Comparison of ENCODE assay signal across 1 cellular context in the genomic region with DNA sequence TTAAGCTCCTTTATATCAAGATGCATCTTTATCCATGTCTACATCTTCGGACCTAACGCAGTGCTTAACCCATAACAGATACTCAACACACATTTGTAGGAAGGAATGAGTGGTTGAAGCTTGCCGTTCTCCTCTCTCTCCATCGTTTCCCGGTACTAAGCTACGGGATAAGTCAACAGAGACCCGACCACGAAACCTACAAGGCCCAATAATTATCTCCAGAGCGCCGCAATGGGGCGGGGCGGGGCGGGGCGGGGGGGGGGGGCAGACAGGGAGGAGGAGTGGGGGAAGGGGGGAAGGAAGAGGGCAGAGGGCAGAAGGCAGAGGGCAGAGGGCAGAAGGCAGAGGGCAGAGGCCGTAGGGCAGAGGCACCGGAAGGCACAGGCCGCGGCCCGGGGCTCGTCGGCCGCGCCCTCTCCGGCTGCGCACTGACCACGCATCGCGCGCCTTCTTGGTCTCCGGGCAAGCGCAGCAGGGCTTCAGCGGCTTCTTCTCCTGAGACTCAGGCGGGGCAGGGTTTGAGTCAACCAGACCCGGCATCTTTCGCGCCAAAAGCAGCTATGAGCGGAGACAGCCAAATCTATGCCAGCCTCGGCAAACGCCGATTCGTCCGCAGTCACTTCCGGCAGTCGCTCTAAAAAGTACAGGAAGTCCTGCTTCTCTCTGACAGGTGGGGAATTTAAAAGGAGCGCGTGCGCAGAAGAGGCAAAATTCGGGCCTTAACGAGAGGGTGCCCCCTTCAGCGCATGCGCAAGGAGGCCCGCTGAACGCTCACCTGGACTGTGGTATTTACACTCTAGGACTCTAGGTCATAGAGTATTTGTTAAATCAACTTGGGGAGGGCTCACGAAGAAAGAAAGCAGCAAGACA.
TF ChIP-seq lines count a peak whose summit lies in the region.

A gene with protein sequence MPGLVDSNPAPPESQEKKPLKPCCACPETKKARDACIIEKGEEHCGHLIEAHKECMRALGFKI (minus strand): TSS at position 636 of the 870 bp plus-strand sequence. CDS start 96 bp downstream, at position 540.

TF ChIP-seq in HepG2, 621 proteins besides CTCF, POLR2A, EP300 and RAD21 (continued from another document and continues in another):
- TF ChIP-seq, protein P1, sequence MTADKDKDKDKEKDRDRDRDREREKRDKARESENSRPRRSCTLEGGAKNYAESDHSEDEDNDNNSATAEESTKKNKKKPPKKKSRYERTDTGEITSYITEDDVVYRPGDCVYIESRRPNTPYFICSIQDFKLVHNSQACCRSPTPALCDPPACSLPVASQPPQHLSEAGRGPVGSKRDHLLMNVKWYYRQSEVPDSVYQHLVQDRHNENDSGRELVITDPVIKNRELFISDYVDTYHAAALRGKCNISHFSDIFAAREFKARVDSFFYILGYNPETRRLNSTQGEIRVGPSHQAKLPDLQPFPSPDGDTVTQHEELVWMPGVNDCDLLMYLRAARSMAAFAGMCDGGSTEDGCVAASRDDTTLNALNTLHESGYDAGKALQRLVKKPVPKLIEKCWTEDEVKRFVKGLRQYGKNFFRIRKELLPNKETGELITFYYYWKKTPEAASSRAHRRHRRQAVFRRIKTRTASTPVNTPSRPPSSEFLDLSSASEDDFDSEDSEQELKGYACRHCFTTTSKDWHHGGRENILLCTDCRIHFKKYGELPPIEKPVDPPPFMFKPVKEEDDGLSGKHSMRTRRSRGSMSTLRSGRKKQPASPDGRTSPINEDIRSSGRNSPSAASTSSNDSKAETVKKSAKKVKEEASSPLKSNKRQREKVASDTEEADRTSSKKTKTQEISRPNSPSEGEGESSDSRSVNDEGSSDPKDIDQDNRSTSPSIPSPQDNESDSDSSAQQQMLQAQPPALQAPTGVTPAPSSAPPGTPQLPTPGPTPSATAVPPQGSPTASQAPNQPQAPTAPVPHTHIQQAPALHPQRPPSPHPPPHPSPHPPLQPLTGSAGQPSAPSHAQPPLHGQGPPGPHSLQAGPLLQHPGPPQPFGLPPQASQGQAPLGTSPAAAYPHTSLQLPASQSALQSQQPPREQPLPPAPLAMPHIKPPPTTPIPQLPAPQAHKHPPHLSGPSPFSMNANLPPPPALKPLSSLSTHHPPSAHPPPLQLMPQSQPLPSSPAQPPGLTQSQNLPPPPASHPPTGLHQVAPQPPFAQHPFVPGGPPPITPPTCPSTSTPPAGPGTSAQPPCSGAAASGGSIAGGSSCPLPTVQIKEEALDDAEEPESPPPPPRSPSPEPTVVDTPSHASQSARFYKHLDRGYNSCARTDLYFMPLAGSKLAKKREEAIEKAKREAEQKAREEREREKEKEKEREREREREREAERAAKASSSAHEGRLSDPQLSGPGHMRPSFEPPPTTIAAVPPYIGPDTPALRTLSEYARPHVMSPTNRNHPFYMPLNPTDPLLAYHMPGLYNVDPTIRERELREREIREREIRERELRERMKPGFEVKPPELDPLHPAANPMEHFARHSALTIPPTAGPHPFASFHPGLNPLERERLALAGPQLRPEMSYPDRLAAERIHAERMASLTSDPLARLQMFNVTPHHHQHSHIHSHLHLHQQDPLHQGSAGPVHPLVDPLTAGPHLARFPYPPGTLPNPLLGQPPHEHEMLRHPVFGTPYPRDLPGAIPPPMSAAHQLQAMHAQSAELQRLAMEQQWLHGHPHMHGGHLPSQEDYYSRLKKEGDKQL (CRISPR knock-in tag; IDR thresholded peaks at IDR 0.05; ENCODE audit: low read depth): no peak
- 0 out of 2 replicates have a peak, but pooled peaks have one; percentile 63 for TF ChIP-seq ZFP82 (CRISPR knock-in tag; IDR thresholded peaks at IDR 0.05; ENCODE audit: borderline replicate concordance)
- 0 out of 2 replicates have a peak, but pooled peaks have one; percentile 85 for TF ChIP-seq FOXK1 (CRISPR knock-in tag; IDR thresholded peaks at IDR 0.05; ENCODE audit: borderline replicate concordance, low read depth)
- TF ChIP-seq, protein P2, sequence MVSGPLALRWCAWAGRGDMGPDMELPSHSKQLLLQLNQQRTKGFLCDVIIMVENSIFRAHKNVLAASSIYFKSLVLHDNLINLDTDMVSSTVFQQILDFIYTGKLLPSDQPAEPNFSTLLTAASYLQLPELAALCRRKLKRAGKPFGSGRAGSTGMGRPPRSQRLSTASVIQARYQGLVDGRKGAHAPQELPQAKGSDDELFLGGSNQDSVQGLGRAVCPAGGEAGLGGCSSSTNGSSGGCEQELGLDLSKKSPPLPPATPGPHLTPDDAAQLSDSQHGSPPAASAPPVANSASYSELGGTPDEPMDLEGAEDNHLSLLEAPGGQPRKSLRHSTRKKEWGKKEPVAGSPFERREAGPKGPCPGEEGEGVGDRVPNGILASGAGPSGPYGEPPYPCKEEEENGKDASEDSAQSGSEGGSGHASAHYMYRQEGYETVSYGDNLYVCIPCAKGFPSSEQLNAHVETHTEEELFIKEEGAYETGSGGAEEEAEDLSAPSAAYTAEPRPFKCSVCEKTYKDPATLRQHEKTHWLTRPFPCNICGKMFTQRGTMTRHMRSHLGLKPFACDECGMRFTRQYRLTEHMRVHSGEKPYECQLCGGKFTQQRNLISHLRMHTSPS (CRISPR knock-in tag; IDR thresholded peaks at IDR 0.05; ENCODE audit: low read depth): no peak
- no peak for TF ChIP-seq TSC22D2 (CRISPR knock-in tag; IDR thresholded peaks at IDR 0.05; ENCODE audit: borderline replicate concordance)
- TF ChIP-seq ASH2L (IDR thresholded peaks at IDR 0.05; ENCODE audit: insufficient read length, low read depth, low read length): peak; percentile 81
- TF ChIP-seq, protein P3, sequence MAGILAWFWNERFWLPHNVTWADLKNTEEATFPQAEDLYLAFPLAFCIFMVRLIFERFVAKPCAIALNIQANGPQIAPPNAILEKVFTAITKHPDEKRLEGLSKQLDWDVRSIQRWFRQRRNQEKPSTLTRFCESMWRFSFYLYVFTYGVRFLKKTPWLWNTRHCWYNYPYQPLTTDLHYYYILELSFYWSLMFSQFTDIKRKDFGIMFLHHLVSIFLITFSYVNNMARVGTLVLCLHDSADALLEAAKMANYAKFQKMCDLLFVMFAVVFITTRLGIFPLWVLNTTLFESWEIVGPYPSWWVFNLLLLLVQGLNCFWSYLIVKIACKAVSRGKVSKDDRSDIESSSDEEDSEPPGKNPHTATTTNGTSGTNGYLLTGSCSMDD (CRISPR knock-in tag; IDR thresholded peaks at IDR 0.05): no peak
- TF ChIP-seq ZNF350 (CRISPR knock-in tag; IDR thresholded peaks at IDR 0.05; ENCODE audit: borderline replicate concordance, low read depth): peak; percentile 78; the same call in 1 of the 2 replicates
- TF ChIP-seq, protein P4, sequence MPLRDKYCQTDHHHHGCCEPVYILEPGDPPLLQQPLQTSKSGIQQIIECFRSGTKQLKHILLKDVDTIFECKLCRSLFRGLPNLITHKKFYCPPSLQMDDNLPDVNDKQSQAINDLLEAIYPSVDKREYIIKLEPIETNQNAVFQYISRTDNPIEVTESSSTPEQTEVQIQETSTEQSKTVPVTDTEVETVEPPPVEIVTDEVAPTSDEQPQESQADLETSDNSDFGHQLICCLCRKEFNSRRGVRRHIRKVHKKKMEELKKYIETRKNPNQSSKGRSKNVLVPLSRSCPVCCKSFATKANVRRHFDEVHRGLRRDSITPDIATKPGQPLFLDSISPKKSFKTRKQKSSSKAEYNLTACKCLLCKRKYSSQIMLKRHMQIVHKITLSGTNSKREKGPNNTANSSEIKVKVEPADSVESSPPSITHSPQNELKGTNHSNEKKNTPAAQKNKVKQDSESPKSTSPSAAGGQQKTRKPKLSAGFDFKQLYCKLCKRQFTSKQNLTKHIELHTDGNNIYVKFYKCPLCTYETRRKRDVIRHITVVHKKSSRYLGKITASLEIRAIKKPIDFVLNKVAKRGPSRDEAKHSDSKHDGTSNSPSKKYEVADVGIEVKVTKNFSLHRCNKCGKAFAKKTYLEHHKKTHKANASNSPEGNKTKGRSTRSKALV (CRISPR knock-in tag; IDR thresholded peaks at IDR 0.05): no peak
- TF ChIP-seq, protein P5, sequence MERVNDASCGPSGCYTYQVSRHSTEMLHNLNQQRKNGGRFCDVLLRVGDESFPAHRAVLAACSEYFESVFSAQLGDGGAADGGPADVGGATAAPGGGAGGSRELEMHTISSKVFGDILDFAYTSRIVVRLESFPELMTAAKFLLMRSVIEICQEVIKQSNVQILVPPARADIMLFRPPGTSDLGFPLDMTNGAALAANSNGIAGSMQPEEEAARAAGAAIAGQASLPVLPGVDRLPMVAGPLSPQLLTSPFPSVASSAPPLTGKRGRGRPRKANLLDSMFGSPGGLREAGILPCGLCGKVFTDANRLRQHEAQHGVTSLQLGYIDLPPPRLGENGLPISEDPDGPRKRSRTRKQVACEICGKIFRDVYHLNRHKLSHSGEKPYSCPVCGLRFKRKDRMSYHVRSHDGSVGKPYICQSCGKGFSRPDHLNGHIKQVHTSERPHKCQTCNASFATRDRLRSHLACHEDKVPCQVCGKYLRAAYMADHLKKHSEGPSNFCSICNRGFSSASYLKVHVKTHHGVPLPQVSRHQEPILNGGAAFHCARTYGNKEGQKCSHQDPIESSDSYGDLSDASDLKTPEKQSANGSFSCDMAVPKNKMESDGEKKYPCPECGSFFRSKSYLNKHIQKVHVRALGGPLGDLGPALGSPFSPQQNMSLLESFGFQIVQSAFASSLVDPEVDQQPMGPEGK (CRISPR knock-in tag; IDR thresholded peaks at IDR 0.05): peak; percentile 55; the same call in 1 of the 2 replicates
- TF ChIP-seq, protein P6, sequence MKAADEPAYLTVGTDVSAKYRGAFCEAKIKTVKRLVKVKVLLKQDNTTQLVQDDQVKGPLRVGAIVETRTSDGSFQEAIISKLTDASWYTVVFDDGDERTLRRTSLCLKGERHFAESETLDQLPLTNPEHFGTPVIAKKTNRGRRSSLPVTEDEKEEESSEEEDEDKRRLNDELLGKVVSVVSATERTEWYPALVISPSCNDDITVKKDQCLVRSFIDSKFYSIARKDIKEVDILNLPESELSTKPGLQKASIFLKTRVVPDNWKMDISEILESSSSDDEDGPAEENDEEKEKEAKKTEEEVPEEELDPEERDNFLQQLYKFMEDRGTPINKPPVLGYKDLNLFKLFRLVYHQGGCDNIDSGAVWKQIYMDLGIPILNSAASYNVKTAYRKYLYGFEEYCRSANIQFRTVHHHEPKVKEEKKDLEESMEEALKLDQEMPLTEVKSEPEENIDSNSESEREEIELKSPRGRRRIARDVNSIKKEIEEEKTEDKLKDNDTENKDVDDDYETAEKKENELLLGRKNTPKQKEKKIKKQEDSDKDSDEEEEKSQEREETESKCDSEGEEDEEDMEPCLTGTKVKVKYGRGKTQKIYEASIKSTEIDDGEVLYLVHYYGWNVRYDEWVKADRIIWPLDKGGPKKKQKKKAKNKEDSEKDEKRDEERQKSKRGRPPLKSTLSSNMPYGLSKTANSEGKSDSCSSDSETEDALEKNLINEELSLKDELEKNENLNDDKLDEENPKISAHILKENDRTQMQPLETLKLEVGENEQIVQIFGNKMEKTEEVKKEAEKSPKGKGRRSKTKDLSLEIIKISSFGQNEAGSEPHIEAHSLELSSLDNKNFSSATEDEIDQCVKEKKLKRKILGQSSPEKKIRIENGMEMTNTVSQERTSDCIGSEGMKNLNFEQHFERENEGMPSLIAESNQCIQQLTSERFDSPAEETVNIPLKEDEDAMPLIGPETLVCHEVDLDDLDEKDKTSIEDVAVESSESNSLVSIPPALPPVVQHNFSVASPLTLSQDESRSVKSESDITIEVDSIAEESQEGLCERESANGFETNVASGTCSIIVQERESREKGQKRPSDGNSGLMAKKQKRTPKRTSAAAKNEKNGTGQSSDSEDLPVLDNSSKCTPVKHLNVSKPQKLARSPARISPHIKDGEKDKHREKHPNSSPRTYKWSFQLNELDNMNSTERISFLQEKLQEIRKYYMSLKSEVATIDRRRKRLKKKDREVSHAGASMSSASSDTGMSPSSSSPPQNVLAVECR (CRISPR knock-in tag; IDR thresholded peaks at IDR 0.05; ENCODE audit: borderline replicate concordance): peak; percentile 93
- peak; percentile 82 for TF ChIP-seq KMT2A (CRISPR knock-in tag; IDR thresholded peaks at IDR 0.05)
- TF ChIP-seq ATF7-NPFF (CRISPR knock-in tag; IDR thresholded peaks at IDR 0.05; ENCODE audit: low read depth): peak; percentile 84
- no peak for TF ChIP-seq AGO1 (IDR thresholded peaks at IDR 0.05; ENCODE audit: low read depth, low read length, poor library complexity, severe bottlenecking)
- TF ChIP-seq ZSCAN9 (CRISPR knock-in tag; IDR thresholded peaks at IDR 0.05; ENCODE audit: borderline replicate concordance): peak; percentile 13; the same call in 1 of the 2 replicates
- TF ChIP-seq HMG20A (CRISPR knock-in tag; IDR thresholded peaks at IDR 0.05; ENCODE audit: borderline replicate concordance): no peak
- no peak for TF ChIP-seq NCOA5 (CRISPR knock-in tag; IDR thresholded peaks at IDR 0.05)
- TF ChIP-seq, protein P7, sequence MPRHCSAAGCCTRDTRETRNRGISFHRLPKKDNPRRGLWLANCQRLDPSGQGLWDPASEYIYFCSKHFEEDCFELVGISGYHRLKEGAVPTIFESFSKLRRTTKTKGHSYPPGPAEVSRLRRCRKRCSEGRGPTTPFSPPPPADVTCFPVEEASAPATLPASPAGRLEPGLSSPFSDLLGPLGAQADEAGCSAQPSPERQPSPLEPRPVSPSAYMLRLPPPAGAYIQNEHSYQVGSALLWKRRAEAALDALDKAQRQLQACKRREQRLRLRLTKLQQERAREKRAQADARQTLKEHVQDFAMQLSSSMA (CRISPR knock-in tag; IDR thresholded peaks at IDR 0.05): peak; percentile 51; the same call in 1 of the 2 replicates
- 0 out of 2 replicates have a peak, but pooled peaks have one; percentile 72 for TF ChIP-seq PHF21A (CRISPR knock-in tag; IDR thresholded peaks at IDR 0.05)
- no peak for TF ChIP-seq ZFP37 (CRISPR knock-in tag; IDR thresholded peaks at IDR 0.05; ENCODE audit: borderline replicate concordance)
- TF ChIP-seq RFXANK (CRISPR knock-in tag; IDR thresholded peaks at IDR 0.05): 0 out of 2 replicates have a peak, but pooled peaks have one; percentile 63
- peak; percentile 96 for TF ChIP-seq ZFY (CRISPR knock-in tag; IDR thresholded peaks at IDR 0.05)
- peak; percentile 16; the same call in 1 of the 2 replicates for TF ChIP-seq FOSL2 (CRISPR knock-in tag; IDR thresholded peaks at IDR 0.05)
- no peak for TF ChIP-seq NCOA1 (CRISPR knock-in tag; IDR thresholded peaks at IDR 0.05)
- no peak for TF ChIP-seq POLR2AphosphoS2 (IDR thresholded peaks at IDR 0.05; ENCODE audit: low read depth, low read length)
- peak; percentile 29; the same call in 1 of the 2 replicates for TF ChIP-seq ESRRA (CRISPR knock-in tag; IDR thresholded peaks at IDR 0.05; ENCODE audit: low read depth)
- TF ChIP-seq ATM (IDR thresholded peaks at IDR 0.05; ENCODE audit: borderline replicate concordance): no peak
- TF ChIP-seq, protein P8, sequence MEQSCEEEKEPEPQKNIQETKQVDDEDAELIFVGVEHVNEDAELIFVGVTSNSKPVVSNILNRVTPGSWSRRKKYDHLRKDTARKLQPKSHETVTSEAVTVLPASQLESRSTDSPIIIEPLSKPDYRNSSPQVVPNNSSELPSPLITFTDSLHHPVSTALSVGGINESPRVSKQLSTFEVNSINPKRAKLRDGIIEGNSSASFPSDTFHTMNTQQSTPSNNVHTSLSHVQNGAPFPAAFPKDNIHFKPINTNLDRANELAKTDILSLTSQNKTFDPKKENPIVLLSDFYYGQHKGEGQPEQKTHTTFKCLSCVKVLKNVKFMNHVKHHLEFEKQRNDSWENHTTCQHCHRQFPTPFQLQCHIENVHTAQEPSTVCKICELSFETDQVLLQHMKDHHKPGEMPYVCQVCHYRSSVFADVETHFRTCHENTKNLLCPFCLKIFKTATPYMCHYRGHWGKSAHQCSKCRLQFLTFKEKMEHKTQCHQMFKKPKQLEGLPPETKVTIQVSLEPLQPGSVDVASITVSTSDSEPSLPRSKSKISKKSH (CRISPR knock-in tag; IDR thresholded peaks at IDR 0.05; ENCODE audit: borderline replicate concordance): peak; percentile 71; the same call in 1 of the 2 replicates
- TF ChIP-seq, protein P9, sequence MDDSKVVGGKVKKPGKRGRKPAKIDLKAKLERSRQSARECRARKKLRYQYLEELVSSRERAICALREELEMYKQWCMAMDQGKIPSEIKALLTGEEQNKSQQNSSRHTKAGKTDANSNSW (CRISPR knock-in tag; IDR thresholded peaks at IDR 0.05; ENCODE audit: borderline replicate concordance): peak; percentile 24; the same call in 1 of the 2 replicates
- TF ChIP-seq NFKBIZ (CRISPR knock-in tag; IDR thresholded peaks at IDR 0.05): 0 out of 2 replicates have a peak, but pooled peaks have one; percentile 42
- no peak for TF ChIP-seq CC2D1A (CRISPR knock-in tag; IDR thresholded peaks at IDR 0.05)
- TF ChIP-seq ZNF891 (CRISPR knock-in tag; IDR thresholded peaks at IDR 0.05): 0 out of 2 replicates have a peak, but pooled peaks have one; percentile 80
